18 cellular contexts compared by ENCODE assay signal in the genomic region with DNA sequence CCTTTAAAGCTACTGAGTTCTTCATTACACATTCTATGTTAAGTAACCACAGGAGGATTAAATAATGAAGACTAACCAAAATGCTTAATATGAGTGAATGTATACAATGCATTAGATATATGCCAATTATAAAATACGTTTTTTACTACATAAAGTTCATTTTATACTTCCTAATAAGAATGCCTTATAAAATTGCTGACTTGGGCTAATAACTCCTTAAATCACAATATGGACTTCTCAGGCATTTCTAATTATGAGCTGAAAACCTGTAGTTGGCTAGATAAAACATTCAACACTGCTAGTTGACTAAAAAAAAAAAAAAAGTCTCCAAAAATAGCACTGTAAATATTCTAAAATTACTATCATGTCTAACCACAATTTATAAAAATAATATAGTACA. TPM values are rescaled to one million over a fixed set of nuclear protein-coding genes. Genes with fewer than 3 reads are reported as not detected.
DNase-seq lines count a peak whose midpoint lies in the region; ATAC-seq, FAIRE-seq and TF ChIP-seq lines count a peak whose summit lies in the region.
"Had no signal": no experiment of that assay in that cellular context is flagged by ENCODE, and none has a peak within 500 bp of the region (broad histone marks: within the 10 kb centered on the region; RNA-seq: fewer than 3 reads in every experiment).

No MANE protein-coding gene starts in this region.

- H4K5ac ChIP-seq in IMR-90 (ENCODE audit: low read depth, low read length) = no peak overlapping the region

- H3K18ac ChIP-seq in IMR-90 (ENCODE audit: low read depth, low read length) = no peak overlapping the region

- H2BK5ac ChIP-seq in IMR-90 (ENCODE audit: low read depth, low read length, poor library complexity, severe bottlenecking) = no peak overlapping the region

- H2AK9ac ChIP-seq in IMR-90 (replicated peaks; ENCODE audit: low read depth, low read length, poor library complexity) = no peak overlapping the region

- H4K20me1 ChIP-seq in IMR-90 (ENCODE audit: insufficient read depth, low read length) (no peaks in the 10 kb centered on the region), MM.1S (ENCODE audit: insufficient read depth, low read length) (peaks cover 16% of the 10 kb centered on the region), K562 (replicated peaks; ENCODE audit: control insufficient read depth, insufficient read depth, low read length) (peaks cover 31% of the 10 kb centered on the region)

- H3K79me1 ChIP-seq in IMR-90 (ENCODE audit: low read depth in 1 of 2, low read length in 2 of 2) = no peaks in the 10 kb centered on the region

- POLR2A ChIA-PET in IMR-90 (lab: Charles Lee; ENCODE audit: unreplicated experiment) = interaction anchor here (0.7 kb wide), 1 partner anchor 1188 kb away, joined by 3 read pairs; no protein-coding TSS in a partner anchor
- POLR2A ChIA-PET in K562 (lab: Yijun Ruan, JAX) = interaction anchor here (1.2 to 2.3 kb wide), 3 partner anchors 8 to 12 kb away, joined by 4 to 8 read pairs (median 4); no protein-coding TSS in a partner anchor

- no peak for DNase-seq in IMR-90
- DNase-seq in MM.1S = no peak
- DNase-seq in K562 (ENCODE audit: extremely low read depth in 1 of 4, low spot score in 3 of 4) = no peak
- no peak for DNase-seq in stimulated activated effector memory CD8-positive, alpha-beta T cell treated with anti-CD3 and anti-CD28 coated beads, Interleukin-12 subunit alpha, Interleukin-12 subunit beta, amount 100 ng/mL, for 72 hours (ENCODE audit: low spot score in 2 of 2)
- DNase-seq in uterus = no peak
- DNase-seq in NCI-H1417 (lab: John Stamatoyannopoulos, UW) = no peak
- no peak for DNase-seq in osteocyte (ENCODE audit: extremely low spot score, unreplicated experiment)
- DNase-seq: AML-193; Caco-2; CD4-positive, alpha-beta T cell; GM23248 had no signal

- H3K36me3 ChIP-seq in IMR-90 (ENCODE audit: control insufficient read depth, insufficient read depth, low read length) (peaks cover 6% of the 10 kb centered on the region; the same call in 1 of the 2 replicates), MM.1S (replicated peaks; ENCODE audit: insufficient read depth, low read length) (no peaks in the 10 kb centered on the region; the same call in 1 of the 2 replicates), K562 (ENCODE audit: control insufficient read depth, insufficient read depth, low read length) (peaks cover 92% of the 10 kb centered on the region), uterus (no peaks in the 10 kb centered on the region)
- H3K36me3 ChIP-seq: HAP-1 had no signal

- H3K27ac Mint-ChIP-seq in stimulated activated effector memory CD8-positive, alpha-beta T cell treated with anti-CD3 and anti-CD28 coated beads, Interleukin-12 subunit alpha, Interleukin-12 subunit beta, amount 100 ng/mL, for 72 hours = peak overlapping the region; percentile 60
- H3K27ac Mint-ChIP-seq in osteocyte (ENCODE audit: unreplicated experiment) = no peak overlapping the region
- H3K27ac Mint-ChIP-seq: CD4-positive, alpha-beta T cell had no signal

- H4K91ac ChIP-seq in IMR-90 (ENCODE audit: insufficient read depth, low read depth, low read length) = no peak overlapping the region

- H3K4me2 ChIP-seq in IMR-90 (ENCODE audit: low read depth, low read length) (no peak overlapping the region), MM.1S (ENCODE audit: low read depth, low read length) (peak overlapping the region; percentile 6; the same call in 1 of the 2 replicates), K562 (ENCODE audit: insufficient read depth, low read length) (no peak overlapping the region)

- BruUV-seq in IMR-90 (replicated peaks; lab: Mats Ljungman, UMichigan) (no TSS peak), K562 (replicated peaks; lab: Mats Ljungman, UMichigan) (no TSS peak)

- TF ChIP-seq CTCF in IMR-90 (conservative IDR thresholded peaks at IDR 0.05; ENCODE audit: low read depth, low read length) = no peak
- TF ChIP-seq CTCF in MM.1S (IDR thresholded peaks at IDR 0.05; ENCODE audit: low read length) = no peak
- no peak for TF ChIP-seq CTCF in K562 (IDR thresholded peaks at IDR 0.05 in 2 of 3, conservative IDR thresholded peaks at IDR 0.05 in 1 of 3; ENCODE audit: insufficient read depth in 2 of 3, low read depth in 1 of 3, low read length in 3 of 3)
- TF ChIP-seq CTCF in uterus (IDR thresholded peaks at IDR 0.05) = no peak
- TF ChIP-seq CTCF in osteocyte (IDR thresholded peaks at IDR 0.05) = no peak

- TF ChIP-seq RAD21 in IMR-90 (IDR thresholded peaks at IDR 0.05; ENCODE audit: low read length) (no peak), K562 (CRISPR knock-in tag; conservative IDR thresholded peaks at IDR 0.05 in 1 of 2, IDR thresholded peaks at IDR 0.05 in 1 of 2) (no peak)

- H3K4me1 Mint-ChIP-seq in stimulated activated effector memory CD8-positive, alpha-beta T cell treated with anti-CD3 and anti-CD28 coated beads, Interleukin-12 subunit alpha, Interleukin-12 subunit beta, amount 100 ng/mL, for 72 hours = peaks cover 70% of the 10 kb centered on the region
- no peaks in the 10 kb centered on the region for H3K4me1 Mint-ChIP-seq in osteocyte (ENCODE audit: unreplicated experiment)

- in situ Hi-C loops in IMR-90 (cut with MboI; ENCODE audit: low sequenced_read_pairs) = no loop called here
- in situ Hi-C loops in K562 (cut with MboI) = no loop called here

- peaks cover 58% of the 10 kb centered on the region for H3K36me3 Mint-ChIP-seq in stimulated activated effector memory CD8-positive, alpha-beta T cell treated with anti-CD3 and anti-CD28 coated beads, Interleukin-12 subunit alpha, Interleukin-12 subunit beta, amount 100 ng/mL, for 72 hours
- H3K36me3 Mint-ChIP-seq in osteocyte (ENCODE audit: unreplicated experiment) = no peaks in the 10 kb centered on the region

- no peak overlapping the region for H4K8ac ChIP-seq in IMR-90 (ENCODE audit: low read depth in 2 of 2, low read length in 2 of 2)

- H3K23ac ChIP-seq in IMR-90 (ENCODE audit: low read depth, low read length) = no peak overlapping the region

- H2BK120ac ChIP-seq in IMR-90 (ENCODE audit: low read depth, low read length) = no peak overlapping the region

- no peak overlapping the region for H3K27ac ChIP-seq in IMR-90 (ENCODE audit: insufficient read depth, low read length)
- H3K27ac ChIP-seq in MM.1S (ENCODE audit: low read length) = no peak overlapping the region
- H3K27ac ChIP-seq in K562 (ENCODE audit: extremely low read depth, low read depth, low read length) = no peak overlapping the region
- no peak overlapping the region for H3K27ac ChIP-seq in uterus
- H3K27ac ChIP-seq: C4-2B, GM23248 had no signal

- H2AK5ac ChIP-seq in IMR-90 (ENCODE audit: low read depth, low read length) = no peak overlapping the region

- no peak overlapping the region for H2AFZ ChIP-seq in IMR-90 (replicated peaks; ENCODE audit: low read length, poor library complexity)
- H2AFZ ChIP-seq in MM.1S (ENCODE audit: low read length) = no peak overlapping the region
- H2AFZ ChIP-seq in K562 (ENCODE audit: low read depth, low read length) = no peak overlapping the region
- H2AFZ ChIP-seq: GM23248 had no signal

- H3K9me1 ChIP-seq in IMR-90 (ENCODE audit: insufficient read depth, low read length) (0 out of 2 replicates have a peak, but pooled peaks cover 4% of the 10 kb centered on the region), K562 (ENCODE audit: control insufficient read depth, insufficient read depth, low read length) (no peaks in the 10 kb centered on the region)

- no CpG with 5 or more reads among the region's 1 CpG for WGBS in IMR-90 (ENCODE audit: extremely low coverage in 2 of 2, insufficient read length in 1 of 2), 2 experiments
- 53% methylated on average over 1 of the region's 1 CpG for WGBS in K562 (ENCODE audit: insufficient coverage, low coverage, missing lambda C conversion rate)

- H2BK15ac ChIP-seq in IMR-90 (ENCODE audit: low read depth, low read length) = no peak overlapping the region

- dilution Hi-C loops in IMR-90 (cut with HindIII; ENCODE audit: low sequenced_read_pairs, unreplicated experiment) = no loop called here

- FAIRE-seq in K562 (lab: Jason Lieb, UNC) = no peak
- FAIRE-seq: A204.1, D721Med, G401.6, GM12892, HTR-8/SVneo had no signal

- H3K4me1 ChIP-seq in IMR-90 (ENCODE audit: control insufficient read depth, insufficient read depth, low read length) (peaks cover 2% of the 10 kb centered on the region; the same call in 1 of the 2 replicates), MM.1S (ENCODE audit: low read length) (peaks cover 39% of the 10 kb centered on the region), K562 (replicated peaks in 1 of 2; ENCODE audit: control insufficient read depth in 2 of 2, insufficient read depth in 2 of 2, low read length in 2 of 2) (peaks cover 5 to 63% of the 10 kb centered on the region in 2 experiments; a peak in 4 of 5 replicates), uterus (no peaks in the 10 kb centered on the region)

- H3K9me3 Mint-ChIP-seq in stimulated activated effector memory CD8-positive, alpha-beta T cell treated with anti-CD3 and anti-CD28 coated beads, Interleukin-12 subunit alpha, Interleukin-12 subunit beta, amount 100 ng/mL, for 72 hours = no peaks in the 10 kb centered on the region
- no peaks in the 10 kb centered on the region for H3K9me3 Mint-ChIP-seq in osteocyte (ENCODE audit: unreplicated experiment)
- H3K9me3 Mint-ChIP-seq: CD4-positive, alpha-beta T cell had no signal

- H3K9me3 ChIP-seq in IMR-90 (ENCODE audit: control insufficient read depth, insufficient read depth, low read length) = no peaks in the 10 kb centered on the region
- H3K9me3 ChIP-seq in MM.1S (replicated peaks; ENCODE audit: insufficient read depth, low read length) = no peaks in the 10 kb centered on the region
- H3K9me3 ChIP-seq in K562 (replicated peaks; ENCODE audit: control insufficient read depth, insufficient read depth, low read depth, low read length) = no peaks in the 10 kb centered on the region
- no peaks in the 10 kb centered on the region for H3K9me3 ChIP-seq in uterus
- H3K9me3 ChIP-seq: Caco-2, HAP-1 had no signal

- no peak overlapping the region for H3K4ac ChIP-seq in IMR-90 (ENCODE audit: low read depth, low read length)

- no peak overlapping the region for H2BK20ac ChIP-seq in IMR-90 (ENCODE audit: low read depth, low read length)

- H3K56ac ChIP-seq in IMR-90 (ENCODE audit: extremely low read depth, insufficient read depth, low read length) = no peak overlapping the region

- H3K9ac ChIP-seq in IMR-90 (ENCODE audit: low read depth, low read length) (no peak overlapping the region), MM.1S (ENCODE audit: low read length) (no peak overlapping the region), K562 (ENCODE audit: insufficient read depth in 1 of 2, low read depth in 2 of 2, low read length in 2 of 2) (no peak overlapping the region)
- H3K9ac ChIP-seq: GM23248 had no signal

- H3K14ac ChIP-seq in IMR-90 (replicated peaks; ENCODE audit: low read depth, low read length) = no peak overlapping the region

- H3F3A ChIP-seq in MM.1S (ENCODE audit: insufficient read depth, low read length) = 0 out of 2 replicates have a peak, but pooled peaks cover 3% of the 10 kb centered on the region

- intact Hi-C loops in IMR-90 (cut with micrococcal nuclease) = no loop called here
- intact Hi-C loops in K562 (cut with micrococcal nuclease) = no loop called here
- intact Hi-C loops in uterus (cut with DNase I; ENCODE audit: low total_unique reads) = no loop called here

- TF ChIP-seq EP300 in K562 (IDR thresholded peaks at IDR 0.05; ENCODE audit: low read length) = no peak

- no peaks in the 10 kb centered on the region for H3K9me2 ChIP-seq in MM.1S (replicated peaks; ENCODE audit: insufficient read depth, low read length)

- H3K27me3 ChIP-seq in IMR-90 (ENCODE audit: control insufficient read depth, insufficient read depth, low read length) (no peaks in the 10 kb centered on the region), MM.1S (replicated peaks; ENCODE audit: insufficient read depth, low read length) (no peaks in the 10 kb centered on the region), K562 (ENCODE audit: control insufficient read depth in 2 of 2, insufficient read depth in 2 of 2, low read length in 2 of 2) (no peaks in the 10 kb centered on the region), uterus (no peaks in the 10 kb centered on the region)

- no peak overlapping the region for H3K4me3 ChIP-seq in IMR-90 (ENCODE audit: insufficient read depth, low read depth, low read length)
- H3K4me3 ChIP-seq in MM.1S (ENCODE audit: low read length) = no peak overlapping the region
- H3K4me3 ChIP-seq in K562 = no peak overlapping the region
- H3K4me3 ChIP-seq in uterus = no peak overlapping the region
- H3K4me3 ChIP-seq: GM23248, HAP-1 had no signal

- no peak for ATAC-seq in IMR-90 (ENCODE audit: low read depth)
- no peak for ATAC-seq in K562
- ATAC-seq in stimulated activated effector memory CD8-positive, alpha-beta T cell treated with anti-CD3 and anti-CD28 coated beads, Interleukin-12 subunit alpha, Interleukin-12 subunit beta, amount 100 ng/mL, for 72 hours = no peak

- TF ChIP-seq POLR2A in IMR-90 (IDR thresholded peaks at IDR 0.05; ENCODE audit: low read depth, low read length) = no peak
- no peak for TF ChIP-seq POLR2A in K562 (conservative IDR thresholded peaks at IDR 0.05)
- no peak for TF ChIP-seq POLR2A in uterus (IDR thresholded peaks at IDR 0.05)

- H3K79me2 ChIP-seq in MM.1S (ENCODE audit: low read length) (peaks cover 99% of the 10 kb centered on the region), K562 (ENCODE audit: control insufficient read depth, insufficient read depth, low read length) (peaks cover 99% of the 10 kb centered on the region)

- CTCF ChIA-PET in IMR-90 (lab: Yijun Ruan, JAX) (interaction anchor here (0.8 to 0.9 kb wide), 2 partner anchors 12 to 13 kb away, joined by 3 to 9 read pairs; no protein-coding TSS in a partner anchor), K562 (lab: Yijun Ruan, JAX; ENCODE audit: low intra/inter-chr PET ratio) (no interaction called here)

- no peak overlapping the region for H3K4me3 Mint-ChIP-seq in stimulated activated effector memory CD8-positive, alpha-beta T cell treated with anti-CD3 and anti-CD28 coated beads, Interleukin-12 subunit alpha, Interleukin-12 subunit beta, amount 100 ng/mL, for 72 hours
- no peak overlapping the region for H3K4me3 Mint-ChIP-seq in osteocyte (ENCODE audit: unreplicated experiment)
- H3K4me3 Mint-ChIP-seq: CD4-positive, alpha-beta T cell had no signal

- peaks cover 10% of the 10 kb centered on the region for H3K27me3 Mint-ChIP-seq in osteocyte (ENCODE audit: unreplicated experiment)
- H3K27me3 Mint-ChIP-seq: CD4-positive, alpha-beta T cell had no signal

RNA-seq across cellular contexts. Expression of a gene that starts 11.8 kb away (rescaled TPM):
- total RNA-seq in IMR-90 (2012; rRNA removed) = 5.9 and 11.4 TPM in 2 replicates
- polyA plus RNA-seq in IMR-90 (2012; rRNA removed) = 4.6 and 6.4 TPM in 2 replicates
- 2.0 and 3.3 TPM in 2 replicates for polyA plus RNA-seq in IMR-90 (2012; cell fraction: cytosol; rRNA removed)
- polyA plus RNA-seq in IMR-90 (2012; cell fraction: nucleus; rRNA removed; ENCODE audit: low replicate concordance) = 1.3 and 2.6 TPM in 2 replicates
- total RNA-seq in K562 (2011; cell fraction: chromatin; rRNA removed; ENCODE audit: low replicate concordance) = 34.5 and 78.1 TPM in 2 replicates
- 44.4 and 48.3 TPM in 2 replicates for total RNA-seq in K562 (2011; cell fraction: nucleolus; rRNA removed)
- total RNA-seq in K562 (2011; cell fraction: nucleoplasm; rRNA removed) = 69.6 and 93.7 TPM in 2 replicates
- total RNA-seq in K562 (2014; rRNA removed) = 74.9 and 77.6 TPM in 2 replicates
- 68.7 and 75.4 TPM in 2 replicates for total RNA-seq in K562 (2014; rRNA removed; fragmentation: Illumina TruSeq; extraction: Trizol)
- total RNA-seq in K562 (2015; rRNA removed; fragmentation: Illumina TruSeq; extraction: Trizol) = 51.1 and 55.2 TPM in 2 replicates
- 75.0 and 78.4 TPM in 2 replicates for total RNA-seq in K562 (2021)
- 33.3 and 59.7 TPM in 2 replicates for polyA plus RNA-seq in K562 (2011; rRNA removed)
- 15.3 and 17.2 TPM in 2 replicates for polyA plus RNA-seq in K562 (2011; cell fraction: cytosol; rRNA removed)
- polyA plus RNA-seq in K562 (2011; cell fraction: nucleus; rRNA removed) = 12.3 and 13.9 TPM in 2 replicates
- polyA plus RNA-seq in K562 (2012) = 44.4 and 59.0 TPM in 2 replicates
- polyA plus RNA-seq in K562 (2014; fragmentation: Illumina TruSeq; extraction: Trizol) = 50.5 and 62.6 TPM in 2 replicates
- polyA plus RNA-seq in K562 (2014; fragmentation: Nextera tagmentation; extraction: Ambion mirVana) = 10 to 100 TPM; 24.5 to 27.7 TPM
- 47.5 and 48.7 TPM in 2 replicates for polyA plus RNA-seq in K562 (2014; rRNA removed)
- polyA minus RNA-seq in K562 (2011; rRNA and poly(A)+ RNA removed) = 39.6 and 50.2 TPM in 2 replicates
- 22.8 and 28.5 TPM in 2 replicates for polyA minus RNA-seq in K562 (2011; cell fraction: cytosol; rRNA and poly(A)+ RNA removed)
- 26.5 and 34.9 TPM in 2 replicates for polyA minus RNA-seq in K562 (2011; cell fraction: nucleus; rRNA and poly(A)+ RNA removed)
- 10 to 100 TPM; 30.0 to 99.0 (median 69.8) TPM for total RNA-seq in uterus
- 6.8 and 7.0 TPM in 2 replicates for total RNA-seq in osteocyte
